Comparison of ENCODE assay signal across 8 cellular contexts in genomic region chr1:29236993-29237905, GRCh38. TPM values are rescaled to one million over a fixed set of nuclear protein-coding genes. Genes with fewer than 3 reads are reported as not detected.
A peak's percentile ranks its signal among the peaks of the same experiment; 100 is the strongest.
DNase-seq lines count a peak whose midpoint lies in the region; ATAC-seq and TF ChIP-seq lines count a peak whose summit lies in the region.

No MANE protein-coding gene starts in this region.

- ATAC-seq in SK-N-SH treated with all-trans-retinoic acid at 6 μM for 48 hours (peak; percentile 13), lung (ENCODE audit: insufficient read depth, low FRiP score) (peak; percentile 20), HG03095 (IDR thresholded peaks at IDR 0.05; ENCODE audit: unreplicated experiment) (no peak), GM18861 (IDR thresholded peaks at IDR 0.05; ENCODE audit: unreplicated experiment) (no peak)

- TF ChIP-seq POLR2A in thyroid gland (IDR thresholded peaks at IDR 0.05) = no peak

- TF ChIP-seq CTCF in lung (IDR thresholded peaks at IDR 0.05; ENCODE audit: control extremely low read depth, extremely low read depth) (no peak), thyroid gland (IDR thresholded peaks at IDR 0.05) (no peak)

- no peaks in the 10 kb centered on the region for H3K36me3 ChIP-seq in ectodermal cell (ENCODE audit: control insufficient read depth, insufficient read depth, low read length)
- H3K36me3 ChIP-seq in lung (ENCODE audit: control insufficient read depth in 2 of 2, insufficient read depth in 2 of 2, low read length in 2 of 2) = no peaks in the 10 kb centered on the region
- H3K36me3 ChIP-seq in thyroid gland = no peaks in the 10 kb centered on the region

- H3K4me3 ChIP-seq in ectodermal cell (ENCODE audit: insufficient read depth, low read depth, low read length) (peak overlapping the region; percentile 54), lung (peak overlapping the region; percentile 69), thyroid gland (replicated peaks in 1 of 3) (peak overlapping the region in 2 of 3 donors; percentile 54 to 69)

- H3K27me3 ChIP-seq in ectodermal cell (ENCODE audit: control insufficient read depth, insufficient read depth, low read length, poor library complexity, severe bottlenecking) (peaks cover 71% of the 10 kb centered on the region), lung (ENCODE audit: control insufficient read depth, insufficient read depth) (no peaks in the 10 kb centered on the region), thyroid gland (no peaks in the 10 kb centered on the region)

- H3K27ac ChIP-seq in ectodermal cell (ENCODE audit: insufficient read depth, low read depth, low read length, poor library complexity, severe bottlenecking) (no peak overlapping the region), lung (ENCODE audit: low read depth in 1 of 2, low read length in 1 of 2) (peak overlapping the region in 1 of 2 donors; percentile 80), thyroid gland (peak overlapping the region in 1 of 3 donors; percentile 37)

- WGBS in ectodermal cell, 2 experiments = 2% methylated on average over 95 of the region's 95 CpGs
- 1% methylated on average over 51 to 95 of the region's 95 CpGs for WGBS in lung, 2 donors
- WGBS in thyroid gland, 2 donors = 0 to 2% methylated on average over 20 to 29 of the region's 95 CpGs

- H3K9me3 ChIP-seq in ectodermal cell (ENCODE audit: control insufficient read depth, low read length) (no peaks in the 10 kb centered on the region), lung (ENCODE audit: control insufficient read depth in 2 of 2, insufficient read depth in 1 of 2, low read length in 1 of 2) (no peaks in the 10 kb centered on the region), thyroid gland (no peaks in the 10 kb centered on the region)

- peak; percentile 18 for DNase-seq in activated CD4-positive, alpha-beta T cell treated with anti-CD3 and anti-CD28 coated beads for 48 hours
- DNase-seq in activated CD4-positive, alpha-beta T cell treated with anti-CD3 and anti-CD28 coated beads for 1 hour = no peak
- DNase-seq in lung (ENCODE audit: low spot score) (peak; percentile 48), thyroid gland (peak; percentile 46 to 50)

- intact Hi-C loops in thyroid gland (cut with DNase I) = loop anchor here (5.0 to 10.0 kb wide), 3 partner anchors 868 to 1468 kb away; no protein-coding TSS in a partner anchor

- H3K4me1 ChIP-seq in ectodermal cell (ENCODE audit: control insufficient read depth, insufficient read depth, low read length) (peaks cover 22% of the 10 kb centered on the region), lung (ENCODE audit: control insufficient read depth in 2 of 2, insufficient read depth in 2 of 2, low read length in 2 of 2) (peaks cover 0 to 6% of the 10 kb centered on the region in 2 donors), thyroid gland (peaks cover 11 to 16% of the 10 kb centered on the region in 2 donors)

TF ChIP-seq in SK-N-SH treated with all-trans-retinoic acid at 6 μM for 48 hours, 23 proteins besides CTCF, POLR2A, EP300 and RAD21:
- TF ChIP-seq PPARA (CRISPR knock-in tag; IDR thresholded peaks at IDR 0.05; ENCODE audit: borderline replicate concordance) (no peak), TSHZ2 (CRISPR knock-in tag; IDR thresholded peaks at IDR 0.05) (0 out of 2 replicates have a peak, but pooled peaks have one; percentile 33)
TF ChIP-seq in SK-N-SH treated with all-trans-retinoic acid at 6 μM for 48 hours: peak in this region for 1.

RNA-seq across cellular contexts. Expression of gene PTPRU, which starts 0.9 kb away (rescaled TPM):
- polyA plus RNA-seq in ectodermal cell (2013, experiment 1 of 4) = 32.6 TPM
- 37.4 TPM for polyA plus RNA-seq in ectodermal cell (2013, experiment 2 of 4)
- polyA plus RNA-seq in ectodermal cell (2013, experiment 3 of 4) = 34.2 TPM
- polyA plus RNA-seq in ectodermal cell (2013, experiment 4 of 4) = 41.5 TPM
- total RNA-seq in lung (10 to 100 TPM; 22.6 to 55.3 TPM), thyroid gland (10 to 100 TPM; 12.4 to 30.0 (median 17.9) TPM)
- 10 to 100 TPM; 22.9 to 42.9 TPM for polyA plus RNA-seq in lung

RNA-seq across cellular contexts. Expression of gene MECR, which starts 6.5 kb away (rescaled TPM):
- 29.1 TPM for polyA plus RNA-seq in ectodermal cell (2013, experiment 1 of 4)
- polyA plus RNA-seq in ectodermal cell (2013, experiment 2 of 4) = 33.0 TPM
- polyA plus RNA-seq in ectodermal cell (2013, experiment 3 of 4) = 26.3 TPM
- 33.2 TPM for polyA plus RNA-seq in ectodermal cell (2013, experiment 4 of 4)
- total RNA-seq in lung (10 to 100 TPM; 18.0 to 30.1 TPM), thyroid gland (10 to 100 TPM; 10.2 to 30.9 (median 18.0) TPM)
- 10 to 100 TPM; 20.1 to 26.2 TPM for polyA plus RNA-seq in lung

RNA-seq across cellular contexts. Expression of gene SRSF4, which starts 55.5 kb away (rescaled TPM):
- 101 TPM for polyA plus RNA-seq in ectodermal cell (2013, experiment 1 of 4)
- 95.4 TPM for polyA plus RNA-seq in ectodermal cell (2013, experiment 2 of 4)
- polyA plus RNA-seq in ectodermal cell (2013, experiment 3 of 4) = 76.3 TPM
- 83.7 TPM for polyA plus RNA-seq in ectodermal cell (2013, experiment 4 of 4)
- total RNA-seq in lung (10 to 100 TPM; 66.2 to 69.1 TPM), thyroid gland (10 to 100 TPM; 67.1 to 94.7 (median 85.2) TPM)
- 10 to 100 TPM; 56.7 to 69.3 TPM for polyA plus RNA-seq in lung

Comparison
In these comparisons a context has a peak if more than half of its experiments do, and no peak if none do; other contexts are left out.
1. ATAC-seq: peak in SK-N-SH treated with all-trans-retinoic acid at 6 μM for 48 hours (single experiment) and lung (single experiment); none in HG03095 (single experiment) and GM18861 (single experiment).
2. Peak in every context shown above with its lines, with median percentiles within 50 percentile points of each other: H3K4me3 ChIP-seq.